In the genomic region with DNA sequence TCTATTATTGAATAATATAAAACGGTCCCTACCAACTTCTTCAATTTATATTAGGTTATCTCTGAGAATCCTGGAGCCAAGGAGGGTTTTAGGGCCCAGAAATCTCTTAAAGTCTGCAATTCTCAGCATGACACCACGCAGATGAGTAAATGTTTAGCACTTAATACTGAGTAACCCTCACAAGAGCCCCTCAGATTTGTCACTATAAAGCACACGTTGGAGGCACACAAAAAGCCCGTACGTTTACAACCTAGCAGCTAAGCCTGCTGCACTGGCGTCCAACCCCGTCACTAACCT, we compare ENCODE assay signal across 1 cellular context.
TF ChIP-seq lines count a peak whose summit lies in the region.

No MANE protein-coding gene starts in this region.

TF ChIP-seq in endothelial cell of umbilical vein, 7 proteins besides CTCF, POLR2A, EP300 and RAD21:
- TF ChIP-seq POLR2AphosphoS5 (IDR thresholded peaks at IDR 0.05; ENCODE audit: insufficient read depth, low read depth, low read length): no peak
- no peak for TF ChIP-seq JUN (IDR thresholded peaks at IDR 0.05; ENCODE audit: borderline replicate concordance, insufficient read depth, insufficient read length, low read depth)
- TF ChIP-seq EZH2 (IDR thresholded peaks at IDR 0.05; ENCODE audit: borderline replicate concordance, low read depth, low read length, severe bottlenecking): no peak
- TF ChIP-seq FOS (IDR thresholded peaks at IDR 0.05; ENCODE audit: borderline replicate concordance, insufficient read depth, low read length): no peak
- TF ChIP-seq, protein P1, sequence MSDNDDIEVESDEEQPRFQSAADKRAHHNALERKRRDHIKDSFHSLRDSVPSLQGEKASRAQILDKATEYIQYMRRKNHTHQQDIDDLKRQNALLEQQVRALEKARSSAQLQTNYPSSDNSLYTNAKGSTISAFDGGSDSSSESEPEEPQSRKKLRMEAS (IDR thresholded peaks at IDR 0.05; ENCODE audit: insufficient read depth, insufficient read length): no peak
- TF ChIP-seq MYC (IDR thresholded peaks at IDR 0.05; ENCODE audit: low read depth, low read length): no peak
- TF ChIP-seq GATA2 (IDR thresholded peaks at IDR 0.05; ENCODE audit: insufficient read depth, insufficient read length, low read depth, low read length): no peak
